11 cellular contexts compared by ENCODE assay signal in genomic region chr5:78597068-78597857, GRCh38. TPM values are rescaled to one million over a fixed set of nuclear protein-coding genes. Genes with fewer than 3 reads are reported as not detected.
DNase-seq lines count a peak whose midpoint lies in the region; ATAC-seq, FAIRE-seq and TF ChIP-seq lines count a peak whose summit lies in the region.
"Had no signal": no experiment of that assay in that cellular context is flagged by ENCODE, and none has a peak within 500 bp of the region (broad histone marks: within the 10 kb centered on the region; RNA-seq: fewer than 3 reads in every experiment).

No MANE protein-coding gene starts in this region.

- H3K4me1 ChIP-seq in adipocyte (ENCODE audit: control insufficient read depth, insufficient read depth, low read length): peaks cover 59% of the 10 kb centered on the region
- H3K4me1 ChIP-seq in skeletal muscle satellite cell (ENCODE audit: control insufficient read depth, insufficient read depth, low read length): peaks cover 82% of the 10 kb centered on the region

- no peaks in the 10 kb centered on the region for H3K9me3 ChIP-seq in adipocyte (ENCODE audit: control insufficient read depth, low read length)
- no peaks in the 10 kb centered on the region for H3K9me3 ChIP-seq in skeletal muscle satellite cell (replicated peaks; ENCODE audit: low read length)

- no peak for FAIRE-seq in D721Med (lab: Jason Lieb, UNC)

- TF ChIP-seq CTCF in HFFc6 (IDR thresholded peaks at IDR 0.05): no peak
- no peak for TF ChIP-seq CTCF in GM10266 (IDR thresholded peaks at IDR 0.05; ENCODE audit: control insufficient read depth, insufficient read depth, low read depth, missing control alignments)
- TF ChIP-seq CTCF in D721Med (IDR thresholded peaks at IDR 0.05; ENCODE audit: insufficient read depth, missing control alignments): no peak

- no peak for ATAC-seq in GM19324 (IDR thresholded peaks at IDR 0.05; ENCODE audit: low FRiP score, unreplicated experiment)

- no peak overlapping the region for H3K4me3 ChIP-seq in adipocyte (ENCODE audit: low read length)
- H3K4me3 ChIP-seq in skeletal muscle satellite cell (ENCODE audit: low read length): no peak overlapping the region

- peaks cover 2% of the 10 kb centered on the region; the same call in 1 of the 2 replicates for H3K27me3 Mint-ChIP-seq in HFFc6 (ENCODE audit: insufficient read depth)

- H3K27ac Mint-ChIP-seq in HFFc6: peak overlapping the region; percentile 94
- H3K27ac Mint-ChIP-seq: T-helper 1 cell treated with Interleukin-12 subunit alpha and Interleukin-12 subunit beta and Interleukin-4 antibody, amounts not matched to agents 30 μg/mL and 1 μg/mL, for 36 hours had no signal

- peak overlapping the region; percentile 29 for H3K4me2 ChIP-seq in skeletal muscle satellite cell (ENCODE audit: low read length)

- H3K4me1 Mint-ChIP-seq in HFFc6 (ENCODE audit: low read depth): peaks cover 88% of the 10 kb centered on the region

- DNase-seq in HFFc6 (peak; percentile 72), adipocyte (ENCODE audit: low read depth) (peak; percentile 72), foreskin melanocyte (peak; percentile 69), GM10266 (ENCODE audit: extremely low spot score) (no peak), D721Med (ENCODE audit: insufficient read length, low spot score) (no peak)
- DNase-seq: MM.1S; NCI-H69; stimulated activated CD4-positive, alpha-beta T cell treated with anti-CD3 and anti-CD28 coated beads, Interleukin-12 subunit alpha, Interleukin-12 subunit beta, amount 100 ng/mL, for 4 hours had no signal

- no peaks in the 10 kb centered on the region for H3K9me3 Mint-ChIP-seq in HFFc6
- H3K9me3 Mint-ChIP-seq: T-helper 1 cell treated with Interleukin-12 subunit alpha and Interleukin-12 subunit beta and Interleukin-4 antibody, amounts not matched to agents 30 μg/mL and 1 μg/mL, for 36 hours had no signal

- H3K36me3 ChIP-seq in adipocyte (ENCODE audit: control insufficient read depth, insufficient read depth, low read length, severe bottlenecking): no peaks in the 10 kb centered on the region
- no peaks in the 10 kb centered on the region for H3K36me3 ChIP-seq in skeletal muscle satellite cell (ENCODE audit: insufficient read depth, low read length)

- H3K9ac ChIP-seq in adipocyte (ENCODE audit: low read length): no peak overlapping the region
- peak overlapping the region; percentile 64 for H3K9ac ChIP-seq in skeletal muscle satellite cell (ENCODE audit: low read depth, low read length)

- no peaks in the 10 kb centered on the region for H3K27me3 ChIP-seq in adipocyte (replicated peaks; ENCODE audit: control insufficient read depth, insufficient read depth, low read length)
- no peaks in the 10 kb centered on the region for H3K27me3 ChIP-seq in skeletal muscle satellite cell (ENCODE audit: control insufficient read depth, insufficient read depth, low read length)

- H3K36me3 Mint-ChIP-seq in HFFc6 (ENCODE audit: low read depth): no peaks in the 10 kb centered on the region

- H3K4me3 Mint-ChIP-seq in HFFc6: peak overlapping the region; percentile 39
- H3K4me3 Mint-ChIP-seq: T-helper 1 cell treated with Interleukin-12 subunit alpha and Interleukin-12 subunit beta and Interleukin-4 antibody, amounts not matched to agents 30 μg/mL and 1 μg/mL, for 36 hours had no signal

RNA-seq across cellular contexts. Expression of gene LHFPL2, which starts 51.3 kb away (rescaled TPM):
- total RNA-seq in HFFc6 (2021; fragmentation: NEBNext Ultra II Directional; extraction: Animal tissue kit (Norgen Biotek cat#: 25700)): 10 to 100 TPM; 14.4 to 18.9 (median 16.7) TPM
- 36.0 and 46.9 TPM in 2 replicates for total RNA-seq in skeletal muscle satellite cell (2012; rRNA removed)

Comparison
In these comparisons a context has a peak if more than half of its experiments do, and no peak if none do; other contexts are left out.
1. DNase-seq: peak in HFFc6 (single experiment), adipocyte (single experiment) and foreskin melanocyte (single experiment); none in GM10266 (single experiment) and D721Med (single experiment).